ENCODE assay signal across 9 cellular contexts in the genomic region with DNA sequence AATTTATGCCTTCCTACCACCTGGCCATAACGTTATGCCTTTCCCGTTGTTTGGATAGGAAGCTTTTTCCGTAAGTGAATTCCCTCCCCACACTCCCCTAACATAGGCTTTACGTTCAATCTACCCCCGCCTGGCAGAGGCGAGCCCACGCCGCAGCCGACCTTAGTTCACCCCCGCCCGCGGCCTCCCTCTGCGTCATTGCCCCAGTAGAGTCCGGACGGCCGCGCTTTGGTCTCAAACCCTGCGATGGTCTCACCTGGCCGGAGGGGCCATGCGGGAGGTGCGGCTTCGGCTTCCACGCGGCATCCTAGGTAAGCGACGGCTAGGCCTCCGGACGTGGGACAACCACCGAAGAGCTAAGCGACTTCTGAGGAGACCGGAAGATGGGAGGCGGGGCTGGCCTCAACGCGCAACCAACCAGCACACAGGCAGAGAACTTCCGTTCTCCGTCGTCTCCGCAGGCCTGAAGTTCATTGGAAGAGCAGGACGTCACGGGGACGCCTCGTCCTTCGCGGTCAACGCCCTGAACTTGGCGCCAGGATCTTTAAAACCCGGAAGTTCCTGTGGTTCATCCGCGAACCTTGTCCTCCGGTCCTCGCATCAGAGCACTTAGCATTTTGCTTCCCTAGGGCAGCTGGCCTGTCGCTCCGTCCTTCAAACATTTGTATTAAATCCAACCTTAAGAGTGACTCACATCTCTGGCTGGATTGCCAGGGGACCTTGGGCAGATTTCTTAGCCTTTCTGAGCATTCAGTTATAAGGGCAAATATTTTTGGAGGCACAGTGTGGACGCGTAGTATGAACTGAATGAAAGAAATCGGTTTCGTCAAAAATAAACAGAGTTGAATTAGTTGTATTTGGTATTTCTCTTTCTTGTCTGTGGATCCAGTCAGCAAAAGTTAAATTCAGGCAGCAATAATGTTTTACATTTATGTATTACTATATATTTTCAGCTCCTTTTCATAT. TPM values are rescaled to one million over a fixed set of nuclear protein-coding genes. Genes with fewer than 3 reads are reported as not detected.
A peak's percentile ranks its signal among the peaks of the same experiment; 100 is the strongest.
DNase-seq lines count a peak whose midpoint lies in the region; ATAC-seq, FAIRE-seq and TF ChIP-seq lines count a peak whose summit lies in the region.
"Had no signal": no experiment of that assay in that cellular context is flagged by ENCODE, and none has a peak within 500 bp of the region (broad histone marks: within the 10 kb centered on the region; RNA-seq: fewer than 3 reads in every experiment).

A gene with protein sequence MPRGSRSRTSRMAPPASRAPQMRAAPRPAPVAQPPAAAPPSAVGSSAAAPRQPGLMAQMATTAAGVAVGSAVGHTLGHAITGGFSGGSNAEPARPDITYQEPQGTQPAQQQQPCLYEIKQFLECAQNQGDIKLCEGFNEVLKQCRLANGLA (minus strand): TSS at position 369 of the 966 bp plus-strand sequence. CDS start 63 bp downstream, at position 306.

- H3K36me3 ChIP-seq in kidney (ENCODE audit: control insufficient read depth in 1 of 2, insufficient read depth in 2 of 2, low read length in 2 of 2), result peaks cover 13 to 26% of the 10 kb centered on the region in 2 donors

- no peaks in the 10 kb centered on the region for H3K9me3 ChIP-seq in kidney (ENCODE audit: control insufficient read depth in 1 of 2, low read length in 2 of 2)

- ATAC-seq in GM19035 (IDR thresholded peaks at IDR 0.05; ENCODE audit: unreplicated experiment) (peak; percentile 99), HG03354 (IDR thresholded peaks at IDR 0.05; ENCODE audit: poor library complexity, severe bottlenecking, unreplicated experiment) (peak; percentile 100)

- peak; percentile 92 for FAIRE-seq in kidney (lab: Jason Lieb, UNC)
- FAIRE-seq: colon had no signal

- peak within 1 kb of the TSS; percentile 98 to 100 for H3K4me3 ChIP-seq in kidney (ENCODE audit: low read length in 2 of 2)

- peak; percentile 96 for DNase-seq in AG09319 (ENCODE audit: extremely low read depth, low read depth)
- peak; percentile 98 to 99 for DNase-seq in NCI-H446 (lab: John Stamatoyannopoulos, UW)
- peak; percentile 75 to 89 (median 86) for DNase-seq in activated CD4-positive, CD25-positive, alpha-beta regulatory T cell (lab: John Stamatoyannopoulos, UW)
- peak; percentile 37 to 99 (median 96) for DNase-seq in caudate nucleus (lab: John Stamatoyannopoulos, UW)
- DNase-seq in kidney, result peak; percentile 99
- peak; percentile 95 for DNase-seq in stimulated activated CD4-positive, alpha-beta T cell treated with anti-CD3 and anti-CD28 coated beads, Interleukin-15, amount 100 ng/mL, for 24 hours

- intact Hi-C loops in kidney (cut with DNase I), result no loop called here

- H3K9ac ChIP-seq in kidney (ENCODE audit: low read length in 2 of 2), result peak within 1 kb of the TSS; percentile 98 to 99

- H3K27ac ChIP-seq in caudate nucleus (ENCODE audit: low read depth, low read length) (peak within 1 kb of the TSS; percentile 92), kidney (ENCODE audit: low read depth in 2 of 2, low read length in 2 of 2) (peak within 1 kb of the TSS; percentile 93 to 95)

- peaks cover 0 to 6% of the 10 kb centered on the region in 2 donors for H3K4me1 ChIP-seq in kidney (ENCODE audit: control insufficient read depth in 1 of 2, insufficient read depth in 1 of 2, low read depth in 1 of 2, low read length in 2 of 2)

- no peak for TF ChIP-seq CTCF in AG09319 (IDR thresholded peaks at IDR 0.05; ENCODE audit: low read depth, low read length)
- no peak for TF ChIP-seq CTCF in kidney (IDR thresholded peaks at IDR 0.05; ENCODE audit: borderline replicate concordance, extremely low read depth, insufficient read depth)

RNA-seq across cellular contexts. Expression of the gene that starts here (rescaled TPM):
- 261 TPM for total RNA-seq in kidney
- polyA plus RNA-seq in kidney (ENCODE audit: insufficient read depth, low read depth, low replicate concordance), result 763 TPM

Comparison
In these comparisons a context has a peak if more than half of its experiments do, and no peak if none do; other contexts are left out.
1. Peak in every context shown above with its lines: DNase-seq, ATAC-seq, H3K4me3 ChIP-seq and H3K27ac ChIP-seq.